13 cellular contexts compared by ENCODE assay signal in the genomic region with DNA sequence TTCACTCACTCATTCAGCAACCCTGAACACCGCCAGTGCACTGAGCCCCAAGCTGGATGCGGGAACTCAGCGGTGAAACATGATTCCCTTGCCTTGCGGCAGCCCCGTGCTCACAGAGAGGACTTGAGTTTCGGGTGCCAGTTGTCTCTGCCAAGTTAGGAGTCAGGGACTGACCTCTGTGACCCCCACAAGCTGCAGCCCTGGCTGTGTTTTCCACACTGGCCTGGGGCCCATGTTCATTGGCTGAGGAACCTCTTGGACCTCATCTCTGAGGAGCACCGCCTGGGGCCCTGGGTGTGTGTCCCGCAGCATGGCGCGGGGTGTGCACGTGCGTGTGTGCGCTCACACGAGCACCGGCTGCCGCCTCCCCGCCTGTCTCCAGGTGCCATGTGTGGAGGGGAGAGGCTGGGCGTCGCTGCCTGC. TPM values are rescaled to one million over a fixed set of nuclear protein-coding genes. Genes with fewer than 3 reads are reported as not detected.
DNase-seq lines count a peak whose midpoint lies in the region; ATAC-seq and TF ChIP-seq lines count a peak whose summit lies in the region.
"Had no signal": no experiment of that assay in that cellular context is flagged by ENCODE, and none has a peak within 500 bp of the region (broad histone marks: within the 10 kb centered on the region; RNA-seq: fewer than 3 reads in every experiment).

No MANE protein-coding gene starts in this region.

- H3K4me1 ChIP-seq in Peyer's patch: peaks cover 0 to 38% (median 0%) of the 10 kb centered on the region in 4 donors
- peaks cover 23 to 48% of the 10 kb centered on the region in 2 donors for H3K4me1 ChIP-seq in esophagus (ENCODE audit: control insufficient read depth in 2 of 2, insufficient read depth in 2 of 2, low read length in 1 of 2)
- peaks cover 2% of the 10 kb centered on the region for H3K4me1 ChIP-seq in mucosa of descending colon (ENCODE audit: low read depth)

- H3K4me1 Mint-ChIP-seq in mesothelial cell of epicardium: no peaks in the 10 kb centered on the region
- H3K4me1 Mint-ChIP-seq: stimulated activated memory B cell treated with anti-CD40 and anti-IgM and Interleukin-4, amounts not matched to agents 10 μg/mL and 1 μg/mL and 100 μg/mL, for 72 hours had no signal

- no peak for TF ChIP-seq POLR2A in Peyer's patch (IDR thresholded peaks at IDR 0.05)

- ATAC-seq in mucosa of descending colon (peak; percentile 7), HG03565 (IDR thresholded peaks at IDR 0.05; ENCODE audit: unreplicated experiment) (no peak), HG03342 (IDR thresholded peaks at IDR 0.05; ENCODE audit: unreplicated experiment) (no peak)
- no peak for ATAC-seq in activated naive CD4-positive, alpha-beta T cell treated with anti-CD3 and anti-CD28 coated beads, Interleukin-2, amount 50 U/mL, for 72 hours
- ATAC-seq: stimulated activated memory B cell treated with anti-CD40 and anti-IgM and Interleukin-4, amounts not matched to agents 10 μg/mL and 1 μg/mL and 100 μg/mL, for 72 hours had no signal

- H3K36me3 ChIP-seq in Peyer's patch: peaks cover 0 to 100% (median 0%) of the 10 kb centered on the region in 3 donors
- H3K36me3 ChIP-seq in esophagus (ENCODE audit: control insufficient read depth in 2 of 2, insufficient read depth in 2 of 2, low read length in 1 of 2): peaks cover 28 to 83% of the 10 kb centered on the region in 2 donors
- H3K36me3 ChIP-seq in mucosa of descending colon (ENCODE audit: low read depth): peaks cover 25% of the 10 kb centered on the region

- no peak overlapping the region for H3K4me3 Mint-ChIP-seq in mesothelial cell of epicardium
- H3K4me3 Mint-ChIP-seq: activated naive CD8-positive, alpha-beta T cell; stimulated activated memory B cell treated with anti-CD40 and anti-IgM and Interleukin-4, amounts not matched to agents 10 μg/mL and 1 μg/mL and 100 μg/mL, for 72 hours had no signal

- peak overlapping the region; percentile 28 to 66 (median 51) for H3K27ac ChIP-seq in Peyer's patch
- H3K27ac ChIP-seq in esophagus (ENCODE audit: low read depth in 2 of 2, low read length in 1 of 2): peak overlapping the region; percentile 66 to 71
- H3K27ac ChIP-seq in temporal lobe (ENCODE audit: low read depth, low read length): peak overlapping the region; percentile 75
- H3K27ac ChIP-seq: lower lobe of right lung had no signal

- TF ChIP-seq CTCF in Peyer's patch (IDR thresholded peaks at IDR 0.05) (no peak), mucosa of descending colon (IDR thresholded peaks at IDR 0.05) (no peak), mesothelial cell of epicardium (IDR thresholded peaks at IDR 0.05; ENCODE audit: unreplicated experiment) (no peak)

- H3K9me3 Mint-ChIP-seq in mesothelial cell of epicardium: no peaks in the 10 kb centered on the region
- H3K9me3 Mint-ChIP-seq in activated naive CD4-positive, alpha-beta T cell treated with anti-CD3 and anti-CD28 coated beads, Interleukin-2, amount 50 U/mL, for 72 hours: no peaks in the 10 kb centered on the region
- H3K9me3 Mint-ChIP-seq: stimulated activated memory B cell treated with anti-CD40 and anti-IgM and Interleukin-4, amounts not matched to agents 10 μg/mL and 1 μg/mL and 100 μg/mL, for 72 hours had no signal

- WGBS in esophagus, 2 donors: 23 to 41% methylated on average over 19 of the region's 19 CpGs

- no peak overlapping the region for H3K27ac Mint-ChIP-seq in mesothelial cell of epicardium
- H3K27ac Mint-ChIP-seq in activated naive CD4-positive, alpha-beta T cell treated with anti-CD3 and anti-CD28 coated beads, Interleukin-2, amount 50 U/mL, for 72 hours: no peak overlapping the region
- H3K27ac Mint-ChIP-seq: activated naive CD8-positive, alpha-beta T cell had no signal

- H3K4me3 ChIP-seq in Peyer's patch (no peak overlapping the region), esophagus (ENCODE audit: low read depth in 1 of 2, low read length in 2 of 2) (no peak overlapping the region), mucosa of descending colon (no peak overlapping the region)
- H3K4me3 ChIP-seq: lower lobe of right lung had no signal

- intact Hi-C loops in mucosa of descending colon (cut with DNase I, micrococcal nuclease): no loop called here

- DNase-seq in Peyer's patch (no peak), mucosa of descending colon (no peak), mesothelial cell of epicardium (ENCODE audit: low spot score in 2 of 2, unreplicated experiment in 2 of 2) (no peak)
- no peak for DNase-seq in activated naive CD4-positive, alpha-beta T cell treated with anti-CD3 and anti-CD28 coated beads, Interleukin-2, amount 50 U/mL, for 72 hours (ENCODE audit: low spot score in 2 of 2)
- DNase-seq: erythroblast, lower lobe of right lung, NCI-H187 treated with DMSO at 0.1 percent for 48 hours had no signal

- no peaks in the 10 kb centered on the region for H3K27me3 Mint-ChIP-seq in mesothelial cell of epicardium (ENCODE audit: low read depth)
- H3K27me3 Mint-ChIP-seq: activated naive CD8-positive, alpha-beta T cell; stimulated activated memory B cell treated with anti-CD40 and anti-IgM and Interleukin-4, amounts not matched to agents 10 μg/mL and 1 μg/mL and 100 μg/mL, for 72 hours had no signal

- H3K9me3 ChIP-seq in Peyer's patch: no peaks in the 10 kb centered on the region
- no peaks in the 10 kb centered on the region for H3K9me3 ChIP-seq in esophagus (ENCODE audit: control insufficient read depth in 2 of 2, insufficient read depth in 1 of 2, low read depth in 1 of 2, low read length in 1 of 2)
- H3K9me3 ChIP-seq in mucosa of descending colon: no peaks in the 10 kb centered on the region
- H3K9me3 ChIP-seq: lower lobe of right lung had no signal

- H3K36me3 Mint-ChIP-seq in mesothelial cell of epicardium: peaks cover 11% of the 10 kb centered on the region
- peaks cover 0 to 14% of the 10 kb centered on the region in 2 donors for H3K36me3 Mint-ChIP-seq in activated naive CD4-positive, alpha-beta T cell treated with anti-CD3 and anti-CD28 coated beads, Interleukin-2, amount 50 U/mL, for 72 hours

- H3K27me3 ChIP-seq in Peyer's patch (no peaks in the 10 kb centered on the region), esophagus (ENCODE audit: control insufficient read depth in 1 of 2, insufficient read depth in 2 of 2, low read length in 2 of 2) (no peaks in the 10 kb centered on the region)

RNA-seq across cellular contexts. Expression of a gene that starts 31.0 kb away (rescaled TPM):
- total RNA-seq in Peyer's patch: 10 to 100 TPM in 1 of 4 donors, 1 to 10 TPM in 3; 5.8 to 56.8 (median 6.4) TPM
- 10 to 100 TPM in 1 of 2 donors, 1 to 10 TPM in 1; 4.1 to 12.3 TPM for polyA plus RNA-seq in esophagus
- total RNA-seq in mucosa of descending colon: 10 to 100 TPM in 2 of 3 donors, 1 to 10 TPM in 1; 3.1 to 15.9 (median 14.9) TPM
- 0.25 TPM for total RNA-seq in temporal lobe
- 6.1 to 6.8 TPM (median 6.7 TPM) in 3 replicates for total RNA-seq in mesothelial cell of epicardium
- total RNA-seq in activated naive CD4-positive, alpha-beta T cell treated with anti-CD3 and anti-CD28 coated beads, Interleukin-2, amount 50 U/mL, for 72 hours: 1 to 10 TPM; 1.6 to 9.0 TPM
